ENCODE assay signal across 8 cellular contexts in the genomic region with DNA sequence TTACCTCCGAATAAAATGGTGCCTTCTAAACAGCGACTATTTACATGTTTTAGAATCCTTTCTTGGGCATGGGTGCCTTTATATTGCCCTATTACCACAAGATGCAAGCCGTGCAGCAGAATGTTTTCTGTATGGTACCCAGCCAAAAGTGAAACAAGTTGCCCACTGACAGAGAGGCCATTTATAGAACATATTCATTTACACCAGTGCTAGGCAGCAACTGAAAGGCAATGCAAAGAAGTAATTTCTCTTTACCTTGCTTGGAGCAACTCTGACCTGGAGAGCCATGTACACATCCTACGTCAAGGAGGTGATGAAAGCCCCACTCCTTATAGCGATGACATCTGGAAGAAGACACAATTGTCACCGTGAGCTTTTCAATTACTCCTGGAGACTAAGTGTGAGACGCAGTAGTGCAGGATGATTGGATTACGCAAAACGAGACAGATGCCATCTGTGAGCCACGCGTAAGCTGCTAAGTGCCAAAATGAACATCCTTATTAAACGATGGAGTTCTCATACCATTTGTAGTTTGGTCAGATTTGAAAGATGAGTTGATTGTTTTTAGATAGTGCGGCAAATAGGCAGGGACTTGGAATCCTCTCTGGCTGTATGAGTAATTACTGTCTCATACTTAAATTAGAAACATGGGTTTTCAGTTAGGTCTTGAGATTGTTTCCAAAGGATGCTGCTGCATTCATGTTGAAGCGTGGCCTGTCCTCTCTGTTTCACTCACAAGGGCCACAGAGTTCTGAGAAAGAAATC. TPM values are rescaled to one million over a fixed set of nuclear protein-coding genes. Genes with fewer than 3 reads are reported as not detected.
A peak's percentile ranks its signal among the peaks of the same experiment; 100 is the strongest.
DNase-seq lines count a peak whose midpoint lies in the region; ATAC-seq and TF ChIP-seq lines count a peak whose summit lies in the region.

A gene with protein sequence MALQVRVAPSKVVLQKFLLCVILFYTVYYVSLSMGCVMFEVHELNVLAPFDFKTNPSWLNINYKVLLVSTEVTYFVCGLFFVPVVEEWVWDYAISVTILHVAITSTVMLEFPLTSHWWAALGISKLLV (minus strand): TSS at position 415 of the 765 bp plus-strand sequence. CDS start 127 bp downstream, at position 288.

- no peaks in the 10 kb centered on the region for H3K9me3 ChIP-seq in CD4-positive, CD25-positive, alpha-beta regulatory T cell (ENCODE audit: control insufficient read depth in 2 of 2, low read length in 2 of 2)
- H3K9me3 ChIP-seq in H9 (ENCODE audit: control insufficient read depth, low read depth, low read length) (no peaks in the 10 kb centered on the region), gastroesophageal sphincter (no peaks in the 10 kb centered on the region)

- no peak within 1 kb of the TSS for H2BK120ac ChIP-seq in H9 (ENCODE audit: low read depth, low read length, poor library complexity, severe bottlenecking)

- no peak within 1 kb of the TSS for H2BK12ac ChIP-seq in H9 (ENCODE audit: insufficient read length, low read depth, low read length)

- TF ChIP-seq CTCF in H9 (conservative IDR thresholded peaks at IDR 0.05) (no peak), gastroesophageal sphincter (IDR thresholded peaks at IDR 0.05) (no peak), lower leg skin (IDR thresholded peaks at IDR 0.05) (no peak)

- H3K9me3 Mint-ChIP-seq in CD4-positive, CD25-positive, alpha-beta regulatory T cell: peaks cover 0 to 2% (median 0%) of the 10 kb centered on the region in 7 donors
- no peaks in the 10 kb centered on the region for H3K9me3 Mint-ChIP-seq in H9
- peaks cover 0 to 1% of the 10 kb centered on the region in 2 donors for H3K9me3 Mint-ChIP-seq in activated T-cell treated with anti-CD3 and anti-CD28 coated beads, Interleukin-2, amount 50 U/mL, for 72 hours

- no peak within 1 kb of the TSS for H3K4me2 ChIP-seq in H9 (ENCODE audit: insufficient read depth, insufficient read length, low read length)

- no peaks in the 10 kb centered on the region for H3K79me1 ChIP-seq in H9 (ENCODE audit: insufficient read depth, low read depth, low read length, poor library complexity, severe bottlenecking)

- H3K79me2 ChIP-seq in H9 (ENCODE audit: insufficient read depth, low read length): no peaks in the 10 kb centered on the region

- H3T11ph ChIP-seq in H9 (ENCODE audit: low read length): no peak within 1 kb of the TSS

- H3K27me3 ChIP-seq in CD4-positive, CD25-positive, alpha-beta regulatory T cell (ENCODE audit: control insufficient read depth, insufficient read depth, low read length): no peaks in the 10 kb centered on the region
- no peaks in the 10 kb centered on the region for H3K27me3 ChIP-seq in H9 (ENCODE audit: insufficient read depth, low read length)
- no peaks in the 10 kb centered on the region for H3K27me3 ChIP-seq in layer of hippocampus (ENCODE audit: control insufficient read depth, insufficient read depth, low read length)
- H3K27me3 ChIP-seq in gastroesophageal sphincter: no peaks in the 10 kb centered on the region

- H3K4me1 ChIP-seq in CD4-positive, CD25-positive, alpha-beta regulatory T cell (ENCODE audit: control insufficient read depth, insufficient read depth, low read length, poor library complexity, severe bottlenecking): peaks cover 4% of the 10 kb centered on the region
- H3K4me1 ChIP-seq in H9 (ENCODE audit: insufficient read depth, low read length) (no peaks in the 10 kb centered on the region), gastroesophageal sphincter (peaks cover 0 to 9% (median 0%) of the 10 kb centered on the region in 3 donors)

- peak within 1 kb of the TSS; percentile 82 to 92 (median 88) for H3K4me3 Mint-ChIP-seq in CD4-positive, CD25-positive, alpha-beta regulatory T cell
- H3K4me3 Mint-ChIP-seq in H9: no peak within 1 kb of the TSS
- H3K4me3 Mint-ChIP-seq in activated T-cell treated with anti-CD3 and anti-CD28 coated beads, Interleukin-2, amount 50 U/mL, for 72 hours: peak within 1 kb of the TSS; percentile 55 to 75

- H3K9ac ChIP-seq in H9 (ENCODE audit: extremely low read depth, insufficient read length, low read length): no peak within 1 kb of the TSS

- no peak within 1 kb of the TSS for H2AFZ ChIP-seq in H9 (ENCODE audit: low read length)

- H2AK5ac ChIP-seq in H9 (ENCODE audit: insufficient read length, low read length): no peak within 1 kb of the TSS

- no peak within 1 kb of the TSS for H2BK15ac ChIP-seq in H9 (ENCODE audit: low read depth, low read length)

- ATAC-seq in CD4-positive, CD25-positive, alpha-beta regulatory T cell (ENCODE audit: low read depth in 2 of 2): peak; percentile 73 to 77
- ATAC-seq in activated T-cell treated with anti-CD3 and anti-CD28 coated beads, Interleukin-2, amount 50 U/mL, for 72 hours (replicated peaks in 1 of 2): peak; percentile 56 to 79
- ATAC-seq in gastroesophageal sphincter: no peak

- peak in 2 of 3 donors; percentile 57 to 65 for DNase-seq in CD4-positive, CD25-positive, alpha-beta regulatory T cell
- no peak for DNase-seq in H9
- DNase-seq in activated T-cell treated with anti-CD3 and anti-CD28 coated beads, Interleukin-2, amount 50 U/mL, for 72 hours: no peak
- DNase-seq in stimulated activated CD8-positive, alpha-beta memory T cell treated with anti-CD3 and anti-CD28 coated beads, Interleukin-4, amount 100 ng/mL, for 48 hours: no peak
- DNase-seq in lower leg skin (ENCODE audit: low spot score in 2 of 2): no peak
- no peak for DNase-seq in NCI-H1417 treated with DMSO at 0.1 percent for 48 hours (lab: John Stamatoyannopoulos, UW)

- intact Hi-C loops in lower leg skin (cut with DNase I; ENCODE audit: low total_unique reads): no loop called here

- no peak within 1 kb of the TSS for H2BK5ac ChIP-seq in H9 (ENCODE audit: insufficient read length, low read length)

- H4K20me1 ChIP-seq in H9 (ENCODE audit: control insufficient read depth, insufficient read depth, insufficient read length): no peaks in the 10 kb centered on the region

- no peak within 1 kb of the TSS for H3K18ac ChIP-seq in H9 (ENCODE audit: insufficient read length, low read depth, low read length)

- H3K4ac ChIP-seq in H9 (ENCODE audit: low read depth, low read length): no peak within 1 kb of the TSS

- H3K4me3 ChIP-seq in CD4-positive, CD25-positive, alpha-beta regulatory T cell (ENCODE audit: low read depth, low read length): peak within 1 kb of the TSS; percentile 89
- H3K4me3 ChIP-seq in gastroesophageal sphincter (no peak within 1 kb of the TSS), lower leg skin (ENCODE audit: low read depth, poor library complexity, severe bottlenecking) (no peak within 1 kb of the TSS)

- H3K23ac ChIP-seq in H9 (ENCODE audit: insufficient read length, low read depth, low read length): no peak within 1 kb of the TSS

- TF ChIP-seq EP300 in gastroesophageal sphincter (IDR thresholded peaks at IDR 0.05): no peak

- peak within 1 kb of the TSS; percentile 88 to 99 (median 95) for H3K27ac Mint-ChIP-seq in CD4-positive, CD25-positive, alpha-beta regulatory T cell
- peak within 1 kb of the TSS in 2 of 3 experiments; percentile 6 to 40; a peak in 3 of 7 replicates for H3K27ac Mint-ChIP-seq in H9
- H3K27ac Mint-ChIP-seq in activated T-cell treated with anti-CD3 and anti-CD28 coated beads, Interleukin-2, amount 50 U/mL, for 72 hours: peak within 1 kb of the TSS; percentile 87

- H4K91ac ChIP-seq in H9 (ENCODE audit: insufficient read length, low read depth, low read length): no peak within 1 kb of the TSS

- H3K36me3 ChIP-seq in CD4-positive, CD25-positive, alpha-beta regulatory T cell (ENCODE audit: control insufficient read depth, insufficient read depth, low read length): no peaks in the 10 kb centered on the region
- H3K36me3 ChIP-seq in gastroesophageal sphincter: no peaks in the 10 kb centered on the region

- H2BK20ac ChIP-seq in H9 (ENCODE audit: low read depth, low read length, poor library complexity, severe bottlenecking): no peak within 1 kb of the TSS

- H4K8ac ChIP-seq in H9 (replicated peaks; ENCODE audit: insufficient read length, low read depth, low read length): no peak within 1 kb of the TSS

- H3K23me2 ChIP-seq in H9 (ENCODE audit: insufficient read length, low read depth, low read length, poor library complexity, severe bottlenecking): no peaks in the 10 kb centered on the region

- H3K27ac ChIP-seq in CD4-positive, CD25-positive, alpha-beta regulatory T cell (ENCODE audit: insufficient read depth, low read length, poor library complexity, severe bottlenecking): peak within 1 kb of the TSS; percentile 79
- H3K27ac ChIP-seq in H9 (ENCODE audit: insufficient read length, low read depth, low read length) (no peak within 1 kb of the TSS), layer of hippocampus (ENCODE audit: low read depth, low read length) (peak within 1 kb of the TSS; percentile 8), gastroesophageal sphincter (no peak within 1 kb of the TSS)

- H3K36me3 Mint-ChIP-seq in CD4-positive, CD25-positive, alpha-beta regulatory T cell: peaks cover 3% of the 10 kb centered on the region
- no peaks in the 10 kb centered on the region for H3K36me3 Mint-ChIP-seq in H9 (ENCODE audit: insufficient read depth in 1 of 3, low read depth in 3 of 3)
- no peaks in the 10 kb centered on the region for H3K36me3 Mint-ChIP-seq in activated T-cell treated with anti-CD3 and anti-CD28 coated beads, Interleukin-2, amount 50 U/mL, for 72 hours (ENCODE audit: insufficient read depth in 2 of 2)

- H3K4me1 Mint-ChIP-seq in CD4-positive, CD25-positive, alpha-beta regulatory T cell: peaks cover 0 to 40% (median 15%) of the 10 kb centered on the region in 4 donors
- H3K4me1 Mint-ChIP-seq in H9: peaks cover 3 to 5% of the 10 kb centered on the region in 2 experiments; a peak in 2 of 4 replicates
- H3K4me1 Mint-ChIP-seq in activated T-cell treated with anti-CD3 and anti-CD28 coated beads, Interleukin-2, amount 50 U/mL, for 72 hours (ENCODE audit: low read depth): peaks cover 17% of the 10 kb centered on the region

- H3K56ac ChIP-seq in H9 (ENCODE audit: insufficient read length, low read depth, low read length): no peak within 1 kb of the TSS

- no peak for TF ChIP-seq POLR2A in gastroesophageal sphincter (IDR thresholded peaks at IDR 0.05)
- TF ChIP-seq POLR2A in lower leg skin (IDR thresholded peaks at IDR 0.05): no peak

- H3K27me3 Mint-ChIP-seq in CD4-positive, CD25-positive, alpha-beta regulatory T cell: no peaks in the 10 kb centered on the region
- H3K27me3 Mint-ChIP-seq in H9 (ENCODE audit: low read depth): no peaks in the 10 kb centered on the region
- H3K27me3 Mint-ChIP-seq in activated T-cell treated with anti-CD3 and anti-CD28 coated beads, Interleukin-2, amount 50 U/mL, for 72 hours (ENCODE audit: low read depth): no peaks in the 10 kb centered on the region

- no peak within 1 kb of the TSS for H4K5ac ChIP-seq in H9 (ENCODE audit: insufficient read length, low read depth, low read length)

- WGBS in H9 (ENCODE audit: extremely low coverage, insufficient read length, low lambda C conversion rate): no CpG with 5 or more reads among the region's 14 CpGs
- 45 to 68% methylated on average over 14 of the region's 14 CpGs for WGBS in gastroesophageal sphincter (ENCODE audit: low coverage in 1 of 2), 2 donors
- 50 to 52% methylated on average over 14 of the region's 14 CpGs for WGBS in lower leg skin, 2 donors

- no peak within 1 kb of the TSS for H3K14ac ChIP-seq in H9 (ENCODE audit: insufficient read depth, low read length)

RNA-seq across cellular contexts. Expression of the gene that starts here (rescaled TPM):
- total RNA-seq in CD4-positive, CD25-positive, alpha-beta regulatory T cell: 1.1 TPM
- polyA plus RNA-seq in CD4-positive, CD25-positive, alpha-beta regulatory T cell: 1 to 10 TPM; 3.4 to 6.1 (median 4.8) TPM
- total RNA-seq in H9 (2021): not detected in 2 replicates
- not detected for total RNA-seq in activated T-cell treated with anti-CD3 and anti-CD28 coated beads, Interleukin-2, amount 50 U/mL, for 72 hours
- total RNA-seq in gastroesophageal sphincter: not detected
- total RNA-seq in lower leg skin: not detected

Comparison
In these comparisons a context has a peak if more than half of its experiments do, and no peak if none do; other contexts are left out.
1. Peak in ATAC-seq in activated T-cell treated with anti-CD3 and anti-CD28 coated beads, Interleukin-2, amount 50 U/mL, for 72 hours; RNA of the gene not detected or under 1 TPM.
2. DNase-seq: peak in CD4-positive, CD25-positive, alpha-beta regulatory T cell (2 of 3); none in H9 (single experiment), activated T-cell treated with anti-CD3 and anti-CD28 coated beads, Interleukin-2, amount 50 U/mL, for 72 hours (0 of 2), stimulated activated CD8-positive, alpha-beta memory T cell treated with anti-CD3 and anti-CD28 coated beads, Interleukin-4, amount 100 ng/mL, for 48 hours (single experiment), lower leg skin (0 of 2) and NCI-H1417 treated with DMSO at 0.1 percent for 48 hours (single experiment).
3. H3K27ac ChIP-seq: peak in CD4-positive, CD25-positive, alpha-beta regulatory T cell (single experiment) and layer of hippocampus (single experiment); none in H9 (single experiment) and gastroesophageal sphincter (0 of 4).
4. H3K27ac Mint-ChIP-seq: peak in every context shown above with its lines; median percentile 95 in CD4-positive, CD25-positive, alpha-beta regulatory T cell; 87 in activated T-cell treated with anti-CD3 and anti-CD28 coated beads, Interleukin-2, amount 50 U/mL, for 72 hours; 23 in H9.
5. H3K4me3 Mint-ChIP-seq: peak in CD4-positive, CD25-positive, alpha-beta regulatory T cell (4 of 4) and activated T-cell treated with anti-CD3 and anti-CD28 coated beads, Interleukin-2, amount 50 U/mL, for 72 hours (2 of 2); none in H9 (0 of 2).